ENCODE assay signal across 14 cellular contexts in the genomic region with DNA sequence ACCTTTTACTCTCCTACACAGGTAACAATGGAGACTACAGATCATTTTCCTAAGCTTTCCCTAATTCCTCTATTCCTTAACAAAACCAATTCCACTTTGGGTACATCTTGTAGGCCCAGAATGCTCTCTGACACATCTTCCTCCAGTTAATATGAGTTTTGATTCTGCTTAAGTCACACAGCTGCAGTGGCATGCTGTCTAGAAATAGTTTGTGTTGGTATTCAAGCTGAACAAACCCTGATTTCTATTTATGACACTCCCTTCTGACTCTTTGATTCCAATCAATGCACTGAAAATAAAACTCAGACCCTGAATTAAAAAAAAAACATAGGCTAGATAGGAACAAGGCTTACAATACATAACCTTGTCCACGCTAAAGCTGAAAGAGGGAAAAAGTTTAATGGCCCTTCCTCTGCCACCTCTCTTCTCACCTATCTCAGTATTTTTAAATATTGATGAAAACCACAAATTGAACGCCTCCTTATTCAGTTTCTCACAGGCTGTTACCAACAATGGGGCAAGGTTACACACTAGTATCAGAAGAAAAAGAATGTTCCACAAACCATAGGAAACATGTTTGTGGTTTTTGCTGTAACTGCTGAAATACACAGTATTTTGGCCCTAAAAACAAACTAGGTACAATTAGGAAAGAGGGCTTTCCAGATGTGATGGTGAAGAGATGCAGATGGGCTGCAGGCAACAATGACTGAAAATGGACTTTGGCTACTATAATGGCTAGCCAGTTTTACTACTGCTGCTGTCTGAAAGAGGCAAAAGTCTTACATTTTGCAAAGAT. TPM values are rescaled to one million over a fixed set of nuclear protein-coding genes. Genes with fewer than 3 reads are reported as not detected.
DNase-seq lines count a peak whose midpoint lies in the region; ATAC-seq and TF ChIP-seq lines count a peak whose summit lies in the region.
"Had no signal": no experiment of that assay in that cellular context is flagged by ENCODE, and none has a peak within 500 bp of the region (broad histone marks: within the 10 kb centered on the region; RNA-seq: fewer than 3 reads in every experiment).

No MANE protein-coding gene starts in this region.

- peaks cover 30% of the 10 kb centered on the region for H3K4me1 Mint-ChIP-seq in memory B cell
- H3K4me1 Mint-ChIP-seq: H9 had no signal

- H3K9me2 ChIP-seq in OCI-LY1 (ENCODE audit: low read depth, low read length): no peaks in the 10 kb centered on the region

- H3K79me2 ChIP-seq in OCI-LY1 (ENCODE audit: insufficient read depth, low read length): no peaks in the 10 kb centered on the region

- no peaks in the 10 kb centered on the region for H3K9me3 ChIP-seq in OCI-LY1 (ENCODE audit: low read length)
- H3K9me3 ChIP-seq: right lobe of liver, thoracic aorta had no signal

- intact Hi-C loops in left colon (cut with DNase I, micrococcal nuclease): no loop called here

- H3K9me3 Mint-ChIP-seq in memory B cell: no peaks in the 10 kb centered on the region
- H3K9me3 Mint-ChIP-seq: H9 had no signal

- H3F3A ChIP-seq in OCI-LY1 (ENCODE audit: insufficient read depth, low read length): no peaks in the 10 kb centered on the region

- H3K9ac ChIP-seq in OCI-LY1 (ENCODE audit: low read length): no peak overlapping the region

- H4K20me1 ChIP-seq in OCI-LY1 (ENCODE audit: insufficient read depth, low read length): no peaks in the 10 kb centered on the region

- peaks cover 5% of the 10 kb centered on the region; the same call in 1 of the 2 replicates for H3K36me3 ChIP-seq in OCI-LY1 (ENCODE audit: insufficient read depth, low read length)
- H3K36me3 ChIP-seq: right lobe of liver, thoracic aorta had no signal

- peaks cover 7% of the 10 kb centered on the region for H3K36me3 Mint-ChIP-seq in memory B cell

- no peak overlapping the region for H2AFZ ChIP-seq in OCI-LY1 (ENCODE audit: low read length)

- H3K27me3 ChIP-seq in OCI-LY1 (ENCODE audit: insufficient read depth, low read length): no peaks in the 10 kb centered on the region
- H3K27me3 ChIP-seq: right lobe of liver had no signal

- H3K4me3 ChIP-seq in GM12865 (ENCODE audit: low read depth, low read length): no peak overlapping the region
- no peak overlapping the region for H3K4me3 ChIP-seq in OCI-LY1 (ENCODE audit: low read depth, low read length, poor library complexity, severe bottlenecking)
- H3K4me3 ChIP-seq: right lobe of liver, thoracic aorta had no signal

- H3K4me3 Mint-ChIP-seq in memory B cell: no peak overlapping the region
- H3K4me3 Mint-ChIP-seq: H9 had no signal

- peak overlapping the region; percentile 4; the same call in 1 of the 2 replicates for H3K4me2 ChIP-seq in OCI-LY1 (ENCODE audit: low read length)

- no peaks in the 10 kb centered on the region for H3K27me3 Mint-ChIP-seq in memory B cell

- peak overlapping the region; percentile 60 for H3K27ac ChIP-seq in OCI-LY1 (ENCODE audit: low read depth, low read length, poor library complexity, severe bottlenecking)
- H3K27ac ChIP-seq: right lobe of liver, thoracic aorta had no signal

- no peak for ATAC-seq in memory B cell (ENCODE audit: low read depth)
- no peak for ATAC-seq in esophagus mucosa
- ATAC-seq in left colon: no peak
- ATAC-seq: right lobe of liver had no signal

- TF ChIP-seq CTCF in GM12865 (IDR thresholded peaks at IDR 0.05; ENCODE audit: insufficient read depth, low read depth, low read length, missing control alignments): no peak
- TF ChIP-seq CTCF in GM20000 (IDR thresholded peaks at IDR 0.05; ENCODE audit: extremely low read depth, missing control alignments): no peak
- no peak for TF ChIP-seq CTCF in OCI-LY1 (IDR thresholded peaks at IDR 0.05; ENCODE audit: low read length)

- DNase-seq in GM12865 (ENCODE audit: low read depth): peak; percentile 30
- peak; percentile 18 for DNase-seq in GM20000 (ENCODE audit: low spot score)
- DNase-seq in memory B cell (ENCODE audit: low spot score in 2 of 2): no peak
- no peak for DNase-seq in NCI-H69 (lab: John Stamatoyannopoulos, UW)
- no peak for DNase-seq in left colon
- DNase-seq: activated CD4-positive, CD25-positive, alpha-beta regulatory T cell treated with anti-CD3 and anti-CD28 coated beads, Interleukin-2, amount 50 U/mL, for 72 hours; activated naive CD4-positive, alpha-beta T cell treated with anti-CD3 and anti-CD28 coated beads, Interleukin-2, amount 50 U/mL, for 16 hours; foreskin fibroblast; H9; KG1; right lobe of liver had no signal

- H3K27ac Mint-ChIP-seq in memory B cell: peak overlapping the region; percentile 81

- H3K4me1 ChIP-seq in OCI-LY1 (ENCODE audit: insufficient read depth, low read length, severe bottlenecking): peaks cover 14% of the 10 kb centered on the region

RNA-seq across cellular contexts. Expression of a gene that starts 35.7 kb away (rescaled TPM):
- 10.8 TPM for total RNA-seq in esophagus mucosa
- 10 to 100 TPM; 27.7 to 29.8 TPM for total RNA-seq in left colon

Comparison
In these comparisons a context has a peak if more than half of its experiments do, and no peak if none do; other contexts are left out.
1. DNase-seq: peak in GM12865 (single experiment) and GM20000 (single experiment); none in memory B cell (0 of 2), NCI-H69 (single experiment) and left colon (0 of 2).